20 cellular contexts compared by ENCODE assay signal in the genomic region with DNA sequence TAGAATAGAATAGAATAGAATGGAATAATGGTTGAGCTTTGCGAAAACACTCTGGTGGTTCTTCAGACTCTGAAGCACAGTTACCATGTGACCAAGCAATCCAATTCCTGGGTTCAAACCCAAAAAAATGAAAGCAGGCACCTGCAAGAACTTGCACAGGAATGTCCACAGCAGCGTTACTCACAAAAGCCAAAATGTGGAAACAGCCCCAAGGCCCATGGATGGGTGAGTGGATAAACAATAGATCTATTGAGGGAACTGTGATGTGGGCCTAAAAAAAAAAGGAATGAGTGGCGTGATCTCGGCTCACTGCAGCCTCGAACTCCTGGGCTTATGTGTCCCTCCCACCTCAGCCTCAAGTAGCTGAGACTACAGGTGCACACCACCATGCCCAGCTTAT. TPM values are rescaled to one million over a fixed set of nuclear protein-coding genes. Genes with fewer than 3 reads are reported as not detected.
A peak's percentile ranks its signal among the peaks of the same experiment; 100 is the strongest.
DNase-seq lines count a peak whose midpoint lies in the region; ATAC-seq, FAIRE-seq and TF ChIP-seq lines count a peak whose summit lies in the region.
"Had no signal": no experiment of that assay in that cellular context is flagged by ENCODE, and none has a peak within 500 bp of the region (broad histone marks: within the 10 kb centered on the region; RNA-seq: fewer than 3 reads in every experiment).

No MANE protein-coding gene starts in this region.

- peaks cover 8% of the 10 kb centered on the region for H3K27me3 Mint-ChIP-seq in activated CD8-positive, alpha-beta T cell treated with anti-CD3 and anti-CD28 coated beads for 36 hours

- CTCF ChIA-PET in activated CD8-positive, alpha-beta T cell treated with anti-CD3 and anti-CD28 coated beads for 36 hours (lab: Charles Lee) = interaction anchor here (1.2 to 3.5 kb wide), 4 partner anchors 9 to 50 kb away, joined by 3 to 18 read pairs (median 4); a partner anchor contains a TSS

- H3K27ac Mint-ChIP-seq in activated CD8-positive, alpha-beta T cell treated with anti-CD3 and anti-CD28 coated beads for 36 hours = no peak overlapping the region
- H3K27ac Mint-ChIP-seq: CD4-positive, alpha-beta memory T cell; HFFc6 had no signal

- ATAC-seq in Right ventricle myocardium inferior (no peak), left ventricle myocardium superior (no peak), HG02981 (IDR thresholded peaks at IDR 0.05; ENCODE audit: unreplicated experiment) (no peak)
- no peak for ATAC-seq in activated CD8-positive, alpha-beta T cell treated with anti-CD3 and anti-CD28 coated beads for 36 hours
- ATAC-seq: A549 had no signal

- FAIRE-seq in D721Med (lab: Jason Lieb, UNC) = no peak
- FAIRE-seq: A549, G401.6, GM12892, H54 had no signal

- no peaks in the 10 kb centered on the region for H3K36me3 Mint-ChIP-seq in activated CD8-positive, alpha-beta T cell treated with anti-CD3 and anti-CD28 coated beads for 36 hours (ENCODE audit: low read depth)
- H3K36me3 Mint-ChIP-seq: CD4-positive, alpha-beta memory T cell had no signal

- POLR2A ChIA-PET in activated CD8-positive, alpha-beta T cell treated with anti-CD3 and anti-CD28 coated beads for 36 hours (lab: Charles Lee) = no interaction called here

- H3K4me1 Mint-ChIP-seq in activated CD8-positive, alpha-beta T cell treated with anti-CD3 and anti-CD28 coated beads for 36 hours (ENCODE audit: low read depth) = no peaks in the 10 kb centered on the region
- H3K4me1 Mint-ChIP-seq: CD4-positive, alpha-beta memory T cell had no signal

- no peak for TF ChIP-seq CTCF in epithelial cell of esophagus (IDR thresholded peaks at IDR 0.05; ENCODE audit: insufficient read depth, low read depth, low read length, missing control alignments)
- TF ChIP-seq CTCF in activated CD8-positive, alpha-beta T cell treated with anti-CD3 and anti-CD28 coated beads for 36 hours (IDR thresholded peaks at IDR 0.05) = no peak
- TF ChIP-seq CTCF in D721Med (IDR thresholded peaks at IDR 0.05; ENCODE audit: insufficient read depth, missing control alignments) = no peak

- no peaks in the 10 kb centered on the region for H3K9me3 Mint-ChIP-seq in activated CD8-positive, alpha-beta T cell treated with anti-CD3 and anti-CD28 coated beads for 36 hours
- H3K9me3 Mint-ChIP-seq: CD4-positive, alpha-beta memory T cell; HFFc6 had no signal

- DNase-seq in Right ventricle myocardium inferior (ENCODE audit: missing footprints) (peak; percentile 11), left ventricle myocardium superior (no peak), epithelial cell of esophagus (ENCODE audit: low read depth) (peak; percentile 68), foreskin melanocyte (peak; percentile 38), D721Med (ENCODE audit: insufficient read length, low spot score) (no peak)
- DNase-seq in activated CD8-positive, alpha-beta T cell treated with anti-CD3 and anti-CD28 coated beads for 36 hours = no peak
- DNase-seq: 8988T; C1 segment of cervical spinal cord; Calu3; CD4-positive, alpha-beta memory T cell; COR-L47; DND-41; GOT3; HFFc6 had no signal

- no peak overlapping the region for H3K4me3 ChIP-seq in epithelial cell of esophagus (ENCODE audit: low read length)
- H3K4me3 ChIP-seq: A549, HAP-1 had no signal

- H3K4me3 Mint-ChIP-seq in activated CD8-positive, alpha-beta T cell treated with anti-CD3 and anti-CD28 coated beads for 36 hours = no peak overlapping the region
- H3K4me3 Mint-ChIP-seq: CD4-positive, alpha-beta memory T cell; HFFc6 had no signal

- intact Hi-C loops in Right ventricle myocardium inferior (cut with DNase I) (no loop called here), left ventricle myocardium superior (cut with micrococcal nuclease) (no loop called here)
- intact Hi-C loops in activated CD8-positive, alpha-beta T cell treated with anti-CD3 and anti-CD28 coated beads for 36 hours (cut with micrococcal nuclease) = no loop called here

RNA-seq across cellular contexts. Expression of a gene that starts 21.4 kb away (rescaled TPM):
- 18.7 TPM for total RNA-seq in Right ventricle myocardium inferior
- total RNA-seq in left ventricle myocardium superior = 16.6 TPM
- 10 to 100 TPM; 24.4 to 25.9 TPM for total RNA-seq in activated CD8-positive, alpha-beta T cell treated with anti-CD3 and anti-CD28 coated beads for 36 hours

RNA-seq across cellular contexts. Expression of a gene that starts 45.0 kb away (rescaled TPM):
- total RNA-seq in Right ventricle myocardium inferior (37.0 TPM), left ventricle myocardium superior (39.1 TPM)
- 1 to 10 TPM; 6.0 to 6.2 TPM for total RNA-seq in activated CD8-positive, alpha-beta T cell treated with anti-CD3 and anti-CD28 coated beads for 36 hours

Comparison
In these comparisons a context has a peak if more than half of its experiments do, and no peak if none do; other contexts are left out.
1. DNase-seq: peak in Right ventricle myocardium inferior (single experiment), epithelial cell of esophagus (single experiment) and foreskin melanocyte (single experiment); none in left ventricle myocardium superior (single experiment), activated CD8-positive, alpha-beta T cell treated with anti-CD3 and anti-CD28 coated beads for 36 hours (single experiment) and D721Med (single experiment).